Comparison of ENCODE assay signal across 9 cellular contexts in the genomic region with DNA sequence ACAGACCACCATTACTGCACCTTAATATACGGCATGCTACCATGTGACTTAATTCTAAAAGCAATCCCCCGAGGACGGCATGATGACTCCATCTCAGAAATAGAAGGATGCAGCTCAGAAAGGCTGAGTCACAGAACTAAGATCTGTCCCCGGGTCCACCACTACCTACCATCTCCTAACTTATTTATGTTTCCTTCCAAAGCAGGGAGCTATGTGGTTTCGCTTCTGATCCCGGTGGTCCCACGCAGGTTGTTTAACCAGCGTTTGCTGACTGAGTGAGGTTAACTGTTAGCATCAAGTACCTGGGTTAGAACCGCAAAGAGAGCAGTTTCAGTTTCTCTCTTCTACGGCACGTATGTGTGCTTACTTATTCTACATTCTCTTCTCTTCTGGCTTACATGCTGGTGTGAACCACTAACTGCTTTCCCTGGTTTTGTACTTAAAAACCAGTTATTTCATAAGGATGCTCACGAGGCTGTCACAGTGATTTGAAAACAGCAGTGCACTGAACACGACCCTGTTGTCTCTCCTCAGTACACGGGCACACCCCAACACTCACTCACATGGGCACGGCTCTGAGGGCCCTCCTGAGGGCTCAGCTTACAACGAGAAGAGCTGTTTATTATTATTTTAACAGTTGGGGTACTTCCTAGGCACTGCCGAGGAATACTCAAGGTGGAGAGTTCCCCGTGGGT.
DNase-seq lines count a peak whose midpoint lies in the region; ATAC-seq and TF ChIP-seq lines count a peak whose summit lies in the region.
"Had no signal": no experiment of that assay in that cellular context is flagged by ENCODE, and none has a peak within 500 bp of the region (broad histone marks: within the 10 kb centered on the region; RNA-seq: fewer than 3 reads in every experiment).

No MANE protein-coding gene starts in this region.

- WGBS in lung, 2 donors, result 38 to 42% methylated on average over 18 of the region's 18 CpGs
- WGBS in hepatocyte (ENCODE audit: low lambda C conversion rate, missing lambda C conversion rate), result 82% methylated on average over 18 of the region's 18 CpGs

- no peaks in the 10 kb centered on the region for H3K27me3 Mint-ChIP-seq in activated CD4-positive, alpha-beta memory T cell treated with anti-CD3 and anti-CD28 coated beads, Interleukin-2, amount 10 ng/mL, durations not matched to agents 7 days and 5 days

- H3K4me3 ChIP-seq in lung (no peak overlapping the region), A673 (ENCODE audit: low read depth, low read length, poor library complexity, severe bottlenecking) (no peak overlapping the region), hepatocyte (no peak overlapping the region)

- H3K4me3 Mint-ChIP-seq in activated CD4-positive, alpha-beta memory T cell treated with anti-CD3 and anti-CD28 coated beads, Interleukin-2, amount 10 ng/mL, durations not matched to agents 7 days and 5 days, result peak overlapping the region; percentile 71

- H3K9me3 ChIP-seq in lung (ENCODE audit: control insufficient read depth in 2 of 2, insufficient read depth in 1 of 2, low read length in 1 of 2) (no peaks in the 10 kb centered on the region), A673 (ENCODE audit: low read depth, low read length, poor library complexity, severe bottlenecking) (no peaks in the 10 kb centered on the region), hepatocyte (ENCODE audit: low read depth) (no peaks in the 10 kb centered on the region)

- H3K4me1 ChIP-seq in lung (ENCODE audit: control insufficient read depth in 2 of 2, insufficient read depth in 2 of 2, low read length in 2 of 2) (peaks cover 0 to 15% of the 10 kb centered on the region in 2 donors), A673 (ENCODE audit: insufficient read depth, low read length, poor library complexity, severe bottlenecking) (peaks cover 32% of the 10 kb centered on the region), hepatocyte (ENCODE audit: insufficient read depth) (peaks cover 10% of the 10 kb centered on the region)

- H3K27ac ChIP-seq in lung (ENCODE audit: low read depth in 1 of 2, low read length in 1 of 2) (peak overlapping the region in 1 of 2 donors; percentile 54), A673 (ENCODE audit: low read depth, low read length, poor library complexity, severe bottlenecking) (no peak overlapping the region), hepatocyte (no peak overlapping the region)
- H3K27ac ChIP-seq: C4-2B had no signal

- no TSS peak for BruUV-seq in A673 (replicated peaks; lab: Mats Ljungman, UMichigan)

- CTCF ChIA-PET in activated CD4-positive, alpha-beta memory T cell treated with anti-CD3 and anti-CD28 coated beads, Interleukin-2, amount 10 ng/mL, durations not matched to agents 7 days and 5 days (lab: Charles Lee), result interaction anchor here (0.7 to 3.6 kb wide), 16 partner anchors 9 to 72 kb away, joined by 3 to 22 read pairs (median 5); a partner anchor contains a TSS
- CTCF ChIA-PET in A673 (lab: Charles Lee), result no interaction called here

- ATAC-seq in HG03354 (IDR thresholded peaks at IDR 0.05; ENCODE audit: poor library complexity, severe bottlenecking, unreplicated experiment), result peak; percentile 68
- ATAC-seq in lung (ENCODE audit: insufficient read depth, low FRiP score), result peak; percentile 30

- H3K9me2 ChIP-seq in hepatocyte (replicated peaks; ENCODE audit: insufficient read depth), result no peaks in the 10 kb centered on the region

- H3K27me3 ChIP-seq in lung (ENCODE audit: control insufficient read depth, insufficient read depth) (no peaks in the 10 kb centered on the region), A673 (replicated peaks; ENCODE audit: insufficient read depth, low read depth, low read length, poor library complexity) (no peaks in the 10 kb centered on the region), hepatocyte (no peaks in the 10 kb centered on the region)

- H3K9me3 Mint-ChIP-seq in activated CD4-positive, alpha-beta memory T cell treated with anti-CD3 and anti-CD28 coated beads, Interleukin-2, amount 10 ng/mL, durations not matched to agents 7 days and 5 days, result no peaks in the 10 kb centered on the region

- H3K36me3 ChIP-seq in lung (ENCODE audit: control insufficient read depth in 2 of 2, insufficient read depth in 2 of 2, low read length in 2 of 2) (no peaks in the 10 kb centered on the region), A673 (ENCODE audit: insufficient read depth, low read length, poor library complexity, severe bottlenecking) (no peaks in the 10 kb centered on the region), hepatocyte (replicated peaks; ENCODE audit: insufficient read depth, low read depth) (no peaks in the 10 kb centered on the region)

- no peaks in the 10 kb centered on the region for H4K20me1 ChIP-seq in hepatocyte (ENCODE audit: insufficient read depth, poor library complexity, severe bottlenecking)

- no peak overlapping the region for H2AFZ ChIP-seq in hepatocyte

- no peak overlapping the region for H3K4me2 ChIP-seq in hepatocyte

- POLR2A ChIA-PET in activated CD4-positive, alpha-beta memory T cell treated with anti-CD3 and anti-CD28 coated beads, Interleukin-2, amount 10 ng/mL, durations not matched to agents 7 days and 5 days (lab: Charles Lee), result interaction anchor here (0.7 to 4.6 kb wide), 26 partner anchors 8 to 237 kb away, joined by 3 to 77 read pairs (median 5); a partner anchor contains a TSS
- POLR2A ChIA-PET in A673 (lab: Charles Lee; ENCODE audit: low non-redundant PET), result no interaction called here

- peaks cover 90% of the 10 kb centered on the region for H3K4me1 Mint-ChIP-seq in activated CD4-positive, alpha-beta memory T cell treated with anti-CD3 and anti-CD28 coated beads, Interleukin-2, amount 10 ng/mL, durations not matched to agents 7 days and 5 days

- TF ChIP-seq CTCF in lung (IDR thresholded peaks at IDR 0.05; ENCODE audit: control extremely low read depth, extremely low read depth), result no peak
- TF ChIP-seq CTCF in A673 (conservative IDR thresholded peaks at IDR 0.05; ENCODE audit: low read depth, low read length), result no peak
- no peak for TF ChIP-seq CTCF in hepatocyte (IDR thresholded peaks at IDR 0.05; ENCODE audit: poor library complexity)

- DNase-seq in activated naive CD4-positive, alpha-beta T cell treated with Interleukin-2 at 50 U/mL for 16 hours, result peak; percentile 72
- DNase-seq in activated naive CD4-positive, alpha-beta T cell (lab: John Stamatoyannopoulos, UW), result no peak
- peak; percentile 76 for DNase-seq in activated CD4-positive, alpha-beta memory T cell treated with anti-CD3 and anti-CD28 coated beads, Interleukin-2, amount 10 ng/mL, durations not matched to agents 7 days and 5 days
- DNase-seq in lung (ENCODE audit: low spot score) (no peak), A673 (ENCODE audit: low spot score) (no peak), hepatocyte (ENCODE audit: low spot score) (no peak), NCI-H146 (lab: John Stamatoyannopoulos, UW) (no peak)

- H3K27ac Mint-ChIP-seq in activated CD4-positive, alpha-beta memory T cell treated with anti-CD3 and anti-CD28 coated beads, Interleukin-2, amount 10 ng/mL, durations not matched to agents 7 days and 5 days, result peak overlapping the region; percentile 96

- H3K36me3 Mint-ChIP-seq in activated CD4-positive, alpha-beta memory T cell treated with anti-CD3 and anti-CD28 coated beads, Interleukin-2, amount 10 ng/mL, durations not matched to agents 7 days and 5 days (ENCODE audit: low read depth), result peaks cover 47% of the 10 kb centered on the region

- intact Hi-C loops in A673 (cut with micrococcal nuclease; ENCODE audit: unreplicated experiment), result no loop called here

- H3K79me2 ChIP-seq in hepatocyte, result no peaks in the 10 kb centered on the region

Comparison
In these comparisons a context has a peak if more than half of its experiments do, and no peak if none do; other contexts are left out.
1. DNase-seq: peak in activated naive CD4-positive, alpha-beta T cell treated with Interleukin-2 at 50 U/mL for 16 hours (single experiment) and activated CD4-positive, alpha-beta memory T cell treated with anti-CD3 and anti-CD28 coated beads, Interleukin-2, amount 10 ng/mL, durations not matched to agents 7 days and 5 days (single experiment); none in activated naive CD4-positive, alpha-beta T cell (0 of 4), lung (single experiment), A673 (single experiment), hepatocyte (single experiment) and NCI-H146 (single experiment).